In genomic region chr2:60554649-60555065, GRCh38 we compare ENCODE assay signal across 8 cellular contexts. TPM values are rescaled to one million over a fixed set of nuclear protein-coding genes. Genes with fewer than 3 reads are reported as not detected.
DNase-seq lines count a peak whose midpoint lies in the region; ATAC-seq and TF ChIP-seq lines count a peak whose summit lies in the region.

No MANE protein-coding gene starts in this region.

- DNase-seq in HK-2 (ENCODE audit: unreplicated experiment) (peak; percentile 27), ascending aorta (ENCODE audit: low spot score in 2 of 2) (no peak), kidney glomerular epithelial cell (lab: John Stamatoyannopoulos, UW) (peak; percentile 19), NCI-H774 (lab: John Stamatoyannopoulos, UW) (no peak)
- DNase-seq in activated effector memory CD4-positive, alpha-beta T cell treated with anti-CD3 and anti-CD28 coated beads, Interleukin-2, amount 50 U/mL, for 16 hours: no peak

- H3K36me3 ChIP-seq in ascending aorta: no peaks in the 10 kb centered on the region
- H3K36me3 ChIP-seq in stomach smooth muscle (ENCODE audit: control insufficient read depth in 2 of 2, insufficient read depth in 2 of 2, low read length in 2 of 2): no peaks in the 10 kb centered on the region

- H3K27me3 ChIP-seq in ascending aorta (peaks cover 29% of the 10 kb centered on the region), stomach smooth muscle (ENCODE audit: control insufficient read depth in 1 of 2, insufficient read depth in 2 of 2, low read length in 2 of 2) (peaks cover 2 to 5% of the 10 kb centered on the region in 2 donors)

- H3K9ac ChIP-seq in stomach smooth muscle (ENCODE audit: low read length in 2 of 2): peak overlapping the region; percentile 41 to 72

- peaks cover 13 to 42% of the 10 kb centered on the region in 2 donors for H3K4me1 ChIP-seq in ascending aorta
- peaks cover 33% of the 10 kb centered on the region for H3K4me1 ChIP-seq in stomach smooth muscle (ENCODE audit: control insufficient read depth, insufficient read depth, low read length)

- ATAC-seq in GM18861 (IDR thresholded peaks at IDR 0.05; ENCODE audit: unreplicated experiment) (peak; percentile 5), HG02884 (IDR thresholded peaks at IDR 0.05; ENCODE audit: unreplicated experiment) (no peak)

- H3K9me3 ChIP-seq in ascending aorta: no peaks in the 10 kb centered on the region
- no peaks in the 10 kb centered on the region for H3K9me3 ChIP-seq in stomach smooth muscle (ENCODE audit: control insufficient read depth in 2 of 2, low read length in 2 of 2)

- intact Hi-C loops in ascending aorta (cut with DNase I): no loop called here

- H3K4me3 ChIP-seq in ascending aorta (peak overlapping the region; percentile 68 to 71), stomach smooth muscle (ENCODE audit: low read length in 2 of 2) (peak overlapping the region; percentile 84 to 94)

- H3K27ac ChIP-seq in ascending aorta (no peak overlapping the region), stomach smooth muscle (ENCODE audit: low read length) (peak overlapping the region; percentile 75)

- no peak for TF ChIP-seq CTCF in ascending aorta (IDR thresholded peaks at IDR 0.05)

RNA-seq across cellular contexts. Expression of gene BCL11A, which starts 1.2 kb away (rescaled TPM):
- 0.11 TPM for total RNA-seq in ascending aorta

Comparison
In these comparisons a context has a peak if more than half of its experiments do, and no peak if none do; other contexts are left out.
1. DNase-seq: peak in HK-2 (single experiment) and kidney glomerular epithelial cell (single experiment); none in ascending aorta (0 of 2), activated effector memory CD4-positive, alpha-beta T cell treated with anti-CD3 and anti-CD28 coated beads, Interleukin-2, amount 50 U/mL, for 16 hours (single experiment) and NCI-H774 (single experiment).